28 cellular contexts compared by ENCODE assay signal in the genomic region with DNA sequence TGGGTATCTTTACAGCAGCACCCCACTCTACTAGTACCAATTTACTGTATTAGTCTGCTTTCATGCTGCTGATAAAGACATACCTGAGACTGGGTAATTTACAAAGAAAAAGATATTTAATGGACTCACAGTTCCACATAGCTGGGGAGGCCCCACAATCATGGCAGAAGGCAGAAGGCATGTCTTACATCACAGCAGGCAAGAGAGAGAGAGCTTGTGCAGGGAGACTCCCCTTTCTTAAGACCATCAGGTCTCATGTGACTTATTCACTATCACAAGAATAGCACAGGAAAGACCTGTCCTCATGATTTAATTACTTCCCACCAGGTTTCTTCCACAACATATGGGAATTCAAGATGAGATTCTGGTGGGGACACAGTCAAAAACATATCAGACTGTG.
"Had no signal": no experiment of that assay in that cellular context is flagged by ENCODE, and none has a peak within 500 bp of the region (broad histone marks: within the 10 kb centered on the region; RNA-seq: fewer than 3 reads in every experiment).

No MANE protein-coding gene starts in this region.

- H3K4me3 ChIP-seq: colonic mucosa, esophagus squamous epithelium, gastrocnemius medialis, heart left ventricle, hepatocyte, left lung, lower lobe of right lung, mucosa of descending colon had no signal

- H3K27ac ChIP-seq: colonic mucosa, epithelial cell of prostate, esophagus squamous epithelium, gastrocnemius medialis, heart left ventricle, hepatocyte, left lung, lower lobe of right lung had no signal

- ATAC-seq: effector memory CD8-positive, alpha-beta T cell; esophagus mucosa; gastrocnemius medialis; heart left ventricle; left cardiac atrium; left lung; left ventricle myocardium superior; lower lobe of right lung; mucosa of descending colon; naive thymus-derived CD8-positive, alpha-beta T cell had no signal

- H3K4me1 Mint-ChIP-seq: endodermal cell; immature natural killer cell; mesothelial cell of epicardium; naive thymus-derived CD8-positive, alpha-beta T cell had no signal

- H3K27me3 ChIP-seq: colonic mucosa, esophagus squamous epithelium, gastrocnemius medialis, heart left ventricle, hepatocyte, left lung had no signal

- DNase-seq: colonic mucosa; cortex of kidney; effector CD8-positive, alpha-beta T cell; effector memory CD8-positive, alpha-beta T cell; endodermal cell; erythroblast; esophagus squamous epithelium; foreskin fibroblast; foreskin melanocyte; gastrocnemius medialis; heart left ventricle; hypothalamus; immature natural killer cell; islet precursor cell; kidney; left cardiac atrium; left lung; left ventricle myocardium superior; lower lobe of right lung; mesenchymal stem cell; mucosa of descending colon; naive B cell; naive thymus-derived CD8-positive, alpha-beta T cell had no signal

- H3K27me3 Mint-ChIP-seq: dendritic cell treated with granulocyte-macrophage colony-stimulating factor and Interleukin-4, amounts not matched to agents 40 ng/mL and 50 ng/mL, for 4 days; naive B cell had no signal

- H3K27ac Mint-ChIP-seq: dendritic cell treated with granulocyte-macrophage colony-stimulating factor and Interleukin-4, amounts not matched to agents 40 ng/mL and 50 ng/mL, for 4 days; effector memory CD8-positive, alpha-beta T cell; endodermal cell; immature natural killer cell; mesothelial cell of epicardium; naive thymus-derived CD8-positive, alpha-beta T cell had no signal

- H3K4me3 Mint-ChIP-seq: dendritic cell treated with granulocyte-macrophage colony-stimulating factor and Interleukin-4, amounts not matched to agents 40 ng/mL and 50 ng/mL, for 4 days; effector memory CD8-positive, alpha-beta T cell; endodermal cell; immature natural killer cell; mesothelial cell of epicardium; naive thymus-derived CD8-positive, alpha-beta T cell had no signal
